In the genomic region with DNA sequence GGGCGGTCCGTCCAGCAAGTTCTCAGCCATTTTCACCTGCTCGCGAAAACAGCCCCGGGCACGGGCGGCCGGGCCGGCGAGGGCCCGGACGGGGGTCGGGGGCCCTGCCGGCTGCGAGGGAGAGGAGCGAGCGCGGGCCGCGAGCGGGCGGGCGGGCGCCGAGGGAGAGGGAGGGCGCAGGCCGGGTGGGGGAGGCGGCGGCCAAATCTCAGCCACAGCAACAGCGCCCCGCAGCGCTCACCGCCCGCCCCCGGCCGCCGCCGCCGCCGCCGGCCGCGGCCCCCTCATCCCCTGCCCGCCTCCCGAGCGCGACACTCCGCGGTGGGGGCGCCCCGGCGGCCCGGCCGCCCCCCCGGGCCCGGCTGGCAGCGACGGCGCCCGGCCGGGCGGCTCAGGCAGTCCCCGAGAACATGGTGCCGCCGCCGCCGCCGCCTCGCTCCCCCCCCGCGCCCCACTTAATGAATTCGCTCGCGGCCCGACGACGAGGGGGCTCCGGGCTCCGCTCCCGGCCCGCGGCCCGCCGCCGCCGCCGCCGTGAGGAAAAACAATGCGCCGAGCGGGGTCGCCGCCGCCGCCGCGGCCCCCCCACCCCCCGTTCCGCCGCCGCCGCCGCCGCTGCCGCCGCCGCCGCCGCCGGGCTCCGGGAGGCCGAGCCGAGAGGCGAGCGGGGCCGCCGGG, we compare ENCODE assay signal across 7 cellular contexts. TPM values are rescaled to one million over a fixed set of nuclear protein-coding genes. Genes with fewer than 3 reads are reported as not detected.
DNase-seq lines count a peak whose midpoint lies in the region; ATAC-seq, FAIRE-seq and TF ChIP-seq lines count a peak whose summit lies in the region.

No MANE protein-coding gene starts in this region.

- H3K36me3 Mint-ChIP-seq in endothelial cell (ENCODE audit: low read depth, unreplicated experiment) = peaks cover 4% of the 10 kb centered on the region

- peak; percentile 61 for DNase-seq in GM12891 (ENCODE audit: insufficient read length, low spot score)
- DNase-seq in NCI-H2171 treated with DMSO at 0.1 percent for 48 hours (lab: John Stamatoyannopoulos, UW) = peak; percentile 16
- peak; percentile 84 for DNase-seq in activated CD8-positive, alpha-beta memory T cell treated with anti-CD3 and anti-CD28 coated beads for 24 hours
- DNase-seq in endothelial cell (ENCODE audit: low spot score) = peak; percentile 71
- peak; percentile 59 for DNase-seq in midbrain (lab: John Stamatoyannopoulos, UW)
- peak; percentile 65 for DNase-seq in stimulated activated CD8-positive, alpha-beta memory T cell treated with anti-CD3 and anti-CD28 coated beads, Interleukin-4, amount 100 ng/mL, for 24 hours (ENCODE audit: low read depth)

- no peak for TF ChIP-seq CTCF in endothelial cell (IDR thresholded peaks at IDR 0.05; ENCODE audit: unreplicated experiment)

- peaks cover 6% of the 10 kb centered on the region for H3K27me3 Mint-ChIP-seq in endothelial cell (ENCODE audit: unreplicated experiment)

- peak; percentile 54 for ATAC-seq in HG02571 (IDR thresholded peaks at IDR 0.05; ENCODE audit: unreplicated experiment)

- H3K9me3 Mint-ChIP-seq in endothelial cell (ENCODE audit: unreplicated experiment) = no peaks in the 10 kb centered on the region

- H3K27ac Mint-ChIP-seq in endothelial cell (ENCODE audit: unreplicated experiment) = no peak overlapping the region

- peaks cover 33% of the 10 kb centered on the region for H3K4me1 Mint-ChIP-seq in endothelial cell (ENCODE audit: unreplicated experiment)

- FAIRE-seq in GM12891 (lab: Jason Lieb, UNC) = peak; percentile 76

- no peak for TF ChIP-seq POLR2A in GM12891 (IDR thresholded peaks at IDR 0.05; ENCODE audit: low read depth, low read length)

- H3K4me3 Mint-ChIP-seq in endothelial cell (ENCODE audit: unreplicated experiment) = no peak overlapping the region

TF ChIP-seq in GM12891, 5 proteins besides CTCF, POLR2A, EP300 and RAD21:
- TF ChIP-seq TAF1 (IDR thresholded peaks at IDR 0.05; ENCODE audit: low read depth, low read length) = no peak
- no peak for TF ChIP-seq POU2F2 (IDR thresholded peaks at IDR 0.05; ENCODE audit: low read depth, low read length)
- no peak for TF ChIP-seq PAX5 (IDR thresholded peaks at IDR 0.05; ENCODE audit: insufficient read depth, low read length, severe bottlenecking)
- no peak for TF ChIP-seq POLR2AphosphoS5 (IDR thresholded peaks at IDR 0.05; ENCODE audit: low read depth, low read length)
- TF ChIP-seq SPI1 (IDR thresholded peaks at IDR 0.05; ENCODE audit: low read depth, low read length) = no peak

RNA-seq across cellular contexts. Expression of gene CREBBP, which starts 0.5 kb away (rescaled TPM):
- 10.7 TPM for polyA plus RNA-seq in GM12891 (2012; ENCODE audit: low read depth, missing spikeins)
- total RNA-seq in endothelial cell (ENCODE audit: unreplicated experiment) = 66.3 TPM

Comparison
In these comparisons a context has a peak if more than half of its experiments do, and no peak if none do; other contexts are left out.
1. Peak in every context shown above with its lines: DNase-seq and ATAC-seq.
2. DNase-seq: peak in every context shown above with its lines; median percentile 84 in activated CD8-positive, alpha-beta memory T cell treated with anti-CD3 and anti-CD28 coated beads for 24 hours; 71 in endothelial cell; 65 in stimulated activated CD8-positive, alpha-beta memory T cell treated with anti-CD3 and anti-CD28 coated beads, Interleukin-4, amount 100 ng/mL, for 24 hours; 61 in GM12891; 59 in midbrain; 16 in NCI-H2171 treated with DMSO at 0.1 percent for 48 hours.